Comparison of ENCODE assay signal across 1 cellular context in the genomic region with DNA sequence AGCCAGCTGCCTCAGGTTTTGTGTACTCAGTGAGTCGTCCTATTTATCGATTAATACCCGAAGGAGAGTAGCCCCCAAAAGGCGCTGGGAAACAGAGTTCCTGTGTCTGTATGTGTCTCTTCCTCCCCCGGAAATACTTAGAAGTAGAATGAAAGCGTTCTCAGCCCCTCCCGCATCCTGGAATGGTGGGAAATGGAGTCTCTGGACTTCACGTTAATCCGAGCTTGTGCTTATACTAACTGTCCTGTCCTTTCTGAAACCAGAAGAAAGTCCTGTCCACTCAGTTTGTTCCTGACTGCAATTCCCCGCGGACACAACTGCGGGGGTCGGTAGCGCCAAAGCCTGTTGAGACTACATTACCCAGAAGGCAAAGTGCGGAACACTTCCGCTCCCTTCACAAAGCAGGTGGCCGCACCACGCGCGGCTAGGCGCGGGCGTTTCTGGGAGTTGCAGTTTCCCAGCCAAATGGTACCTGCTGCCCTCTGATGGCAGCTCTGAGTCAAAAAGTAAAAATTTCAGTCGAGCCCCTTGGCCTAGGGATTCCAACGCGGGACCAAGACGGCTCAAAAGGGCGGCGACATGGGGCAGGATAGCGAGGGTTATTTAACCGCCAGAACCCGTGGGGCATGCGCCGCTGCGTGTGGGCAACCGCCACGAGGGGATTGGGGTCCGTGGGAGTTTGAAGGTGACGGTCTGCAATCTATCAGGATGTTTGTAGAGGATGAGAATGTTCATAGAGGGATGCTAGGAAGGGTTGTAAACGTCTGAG.
TF ChIP-seq lines count a peak whose summit lies in the region.

No MANE protein-coding gene starts in this region.

TF ChIP-seq in HepG2, 621 proteins besides CTCF, POLR2A, EP300 and RAD21 (continued from another document and continues in another):
- TF ChIP-seq, protein P1, sequence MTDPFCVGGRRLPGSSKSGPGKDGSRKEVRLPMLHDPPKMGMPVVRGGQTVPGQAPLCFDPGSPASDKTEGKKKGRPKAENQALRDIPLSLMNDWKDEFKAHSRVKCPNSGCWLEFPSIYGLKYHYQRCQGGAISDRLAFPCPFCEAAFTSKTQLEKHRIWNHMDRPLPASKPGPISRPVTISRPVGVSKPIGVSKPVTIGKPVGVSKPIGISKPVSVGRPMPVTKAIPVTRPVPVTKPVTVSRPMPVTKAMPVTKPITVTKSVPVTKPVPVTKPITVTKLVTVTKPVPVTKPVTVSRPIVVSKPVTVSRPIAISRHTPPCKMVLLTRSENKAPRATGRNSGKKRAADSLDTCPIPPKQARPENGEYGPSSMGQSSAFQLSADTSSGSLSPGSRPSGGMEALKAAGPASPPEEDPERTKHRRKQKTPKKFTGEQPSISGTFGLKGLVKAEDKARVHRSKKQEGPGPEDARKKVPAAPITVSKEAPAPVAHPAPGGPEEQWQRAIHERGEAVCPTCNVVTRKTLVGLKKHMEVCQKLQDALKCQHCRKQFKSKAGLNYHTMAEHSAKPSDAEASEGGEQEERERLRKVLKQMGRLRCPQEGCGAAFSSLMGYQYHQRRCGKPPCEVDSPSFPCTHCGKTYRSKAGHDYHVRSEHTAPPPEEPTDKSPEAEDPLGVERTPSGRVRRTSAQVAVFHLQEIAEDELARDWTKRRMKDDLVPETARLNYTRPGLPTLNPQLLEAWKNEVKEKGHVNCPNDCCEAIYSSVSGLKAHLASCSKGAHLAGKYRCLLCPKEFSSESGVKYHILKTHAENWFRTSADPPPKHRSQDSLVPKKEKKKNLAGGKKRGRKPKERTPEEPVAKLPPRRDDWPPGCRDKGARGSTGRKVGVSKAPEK (CRISPR knock-in tag; IDR thresholded peaks at IDR 0.05; ENCODE audit: borderline replicate concordance) = no peak
- TF ChIP-seq RBAK (CRISPR knock-in tag; IDR thresholded peaks at IDR 0.05) (no peak), SIN3A (IDR thresholded peaks at IDR 0.05; ENCODE audit: borderline replicate concordance, low read depth, low read length) (no peak; the same call in 1 of the 2 replicates), ZNF724P (CRISPR knock-in tag; IDR thresholded peaks at IDR 0.05; ENCODE audit: borderline replicate concordance) (no peak), CCAR2 (optimal IDR thresholded peaks at IDR 0.05; ENCODE audit: low read depth, low read length) (peak; percentile 60), KDM2A (CRISPR knock-in tag; IDR thresholded peaks at IDR 0.05; ENCODE audit: borderline replicate concordance, low read depth) (peak; percentile 83; the same call in 1 of the 2 replicates), IRF9 (CRISPR knock-in tag; IDR thresholded peaks at IDR 0.05; ENCODE audit: borderline replicate concordance) (no peak), YEATS2 (CRISPR knock-in tag; IDR thresholded peaks at IDR 0.05; ENCODE audit: borderline replicate concordance) (peak; percentile 71; the same call in 1 of the 2 replicates), STAG1 (CRISPR knock-in tag; IDR thresholded peaks at IDR 0.05) (peak; percentile 47), GTF2F1 (IDR thresholded peaks at IDR 0.05; ENCODE audit: low read length) (no peak), ZNF564 (CRISPR knock-in tag; IDR thresholded peaks at IDR 0.05) (peak; percentile 48; the same call in 1 of the 2 replicates), FOXK2 (IDR thresholded peaks at IDR 0.05) (no peak), ZNF878 (CRISPR knock-in tag; IDR thresholded peaks at IDR 0.05) (no peak), YY1 (IDR thresholded peaks at IDR 0.05; ENCODE audit: insufficient read depth, insufficient replicate concordance, low read depth, low read length) (peak; percentile 71), ZNF572 (CRISPR knock-in tag; IDR thresholded peaks at IDR 0.05) (no peak), MAFG (CRISPR knock-in tag; IDR thresholded peaks at IDR 0.05) (no peak), HHEX (CRISPR knock-in tag; IDR thresholded peaks at IDR 0.05) (no peak), ZNF644 (CRISPR knock-in tag; IDR thresholded peaks at IDR 0.05; ENCODE audit: low read depth) (no peak), ZNF101 (CRISPR knock-in tag; IDR thresholded peaks at IDR 0.05; ENCODE audit: borderline replicate concordance, low read depth) (no peak), ZNF543 (CRISPR knock-in tag; IDR thresholded peaks at IDR 0.05) (no peak), BRF2 (CRISPR knock-in tag; IDR thresholded peaks at IDR 0.05) (no peak), MLLT10 (CRISPR knock-in tag; IDR thresholded peaks at IDR 0.05) (no peak), ZMYM4 (CRISPR knock-in tag; IDR thresholded peaks at IDR 0.05) (no peak), ZHX2 (IDR thresholded peaks at IDR 0.05; ENCODE audit: low read depth) (peak; percentile 76), ZHX2 (CRISPR knock-in tag; IDR thresholded peaks at IDR 0.05; ENCODE audit: borderline replicate concordance) (no peak; the same call in 1 of the 2 replicates), BRD4 (CRISPR knock-in tag; IDR thresholded peaks at IDR 0.05) (no peak), BCL6 (CRISPR knock-in tag; IDR thresholded peaks at IDR 0.05) (peak; percentile 95), FOXK1 (CRISPR knock-in tag; IDR thresholded peaks at IDR 0.05; ENCODE audit: borderline replicate concordance, low read depth) (0 out of 2 replicates have a peak, but pooled peaks have one; percentile 63), ZNF503 (CRISPR knock-in tag; IDR thresholded peaks at IDR 0.05) (peak; percentile 71; the same call in 1 of the 2 replicates), ZNF350 (CRISPR knock-in tag; IDR thresholded peaks at IDR 0.05; ENCODE audit: borderline replicate concordance, low read depth) (peak; percentile 79; the same call in 1 of the 2 replicates), ZNF839 (CRISPR knock-in tag; IDR thresholded peaks at IDR 0.05; ENCODE audit: borderline replicate concordance) (no peak), SP1 (IDR thresholded peaks at IDR 0.05) (no peak), SP1 (CRISPR knock-in tag; IDR thresholded peaks at IDR 0.05) (peak; percentile 50; the same call in 1 of the 2 replicates), PCBP2 (optimal IDR thresholded peaks at IDR 0.05; ENCODE audit: low read depth, low read length, poor library complexity, severe bottlenecking) (peak; percentile 70), MYC (CRISPR knock-in tag; IDR thresholded peaks at IDR 0.05; ENCODE audit: borderline replicate concordance) (peak; percentile 87), SSRP1 (CRISPR knock-in tag; IDR thresholded peaks at IDR 0.05) (no peak), FOXM1 (CRISPR knock-in tag; IDR thresholded peaks at IDR 0.05) (no peak), ZNF549 (CRISPR knock-in tag; IDR thresholded peaks at IDR 0.05) (no peak), ZMYM3 (CRISPR knock-in tag; IDR thresholded peaks at IDR 0.05) (no peak), NFE2L2 (IDR thresholded peaks at IDR 0.05; ENCODE audit: low read length) (no peak), KLF13 (CRISPR knock-in tag; IDR thresholded peaks at IDR 0.05) (no peak), ZC3H13 (CRISPR knock-in tag; IDR thresholded peaks at IDR 0.05) (no peak), GZF1 (CRISPR knock-in tag; IDR thresholded peaks at IDR 0.05) (no peak)
- TF ChIP-seq, protein P2, sequence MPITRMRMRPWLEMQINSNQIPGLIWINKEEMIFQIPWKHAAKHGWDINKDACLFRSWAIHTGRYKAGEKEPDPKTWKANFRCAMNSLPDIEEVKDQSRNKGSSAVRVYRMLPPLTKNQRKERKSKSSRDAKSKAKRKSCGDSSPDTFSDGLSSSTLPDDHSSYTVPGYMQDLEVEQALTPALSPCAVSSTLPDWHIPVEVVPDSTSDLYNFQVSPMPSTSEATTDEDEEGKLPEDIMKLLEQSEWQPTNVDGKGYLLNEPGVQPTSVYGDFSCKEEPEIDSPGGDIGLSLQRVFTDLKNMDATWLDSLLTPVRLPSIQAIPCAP (CRISPR knock-in tag; IDR thresholded peaks at IDR 0.05; ENCODE audit: low read depth) = no peak
- TF ChIP-seq, protein P3, sequence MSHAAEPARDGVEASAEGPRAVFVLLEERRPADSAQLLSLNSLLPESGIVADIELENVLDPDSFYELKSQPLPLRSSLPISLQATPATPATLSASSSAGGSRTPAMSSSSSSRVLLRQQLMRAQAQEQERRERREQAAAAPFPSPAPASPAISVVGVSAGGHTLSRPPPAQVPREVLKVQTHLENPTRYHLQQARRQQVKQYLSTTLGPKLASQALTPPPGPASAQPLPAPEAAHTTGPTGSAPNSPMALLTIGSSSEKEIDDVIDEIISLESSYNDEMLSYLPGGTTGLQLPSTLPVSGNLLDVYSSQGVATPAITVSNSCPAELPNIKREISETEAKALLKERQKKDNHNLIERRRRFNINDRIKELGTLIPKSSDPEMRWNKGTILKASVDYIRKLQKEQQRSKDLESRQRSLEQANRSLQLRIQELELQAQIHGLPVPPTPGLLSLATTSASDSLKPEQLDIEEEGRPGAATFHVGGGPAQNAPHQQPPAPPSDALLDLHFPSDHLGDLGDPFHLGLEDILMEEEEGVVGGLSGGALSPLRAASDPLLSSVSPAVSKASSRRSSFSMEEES (CRISPR knock-in tag; IDR thresholded peaks at IDR 0.05) = no peak
- TF ChIP-seq, protein P4, sequence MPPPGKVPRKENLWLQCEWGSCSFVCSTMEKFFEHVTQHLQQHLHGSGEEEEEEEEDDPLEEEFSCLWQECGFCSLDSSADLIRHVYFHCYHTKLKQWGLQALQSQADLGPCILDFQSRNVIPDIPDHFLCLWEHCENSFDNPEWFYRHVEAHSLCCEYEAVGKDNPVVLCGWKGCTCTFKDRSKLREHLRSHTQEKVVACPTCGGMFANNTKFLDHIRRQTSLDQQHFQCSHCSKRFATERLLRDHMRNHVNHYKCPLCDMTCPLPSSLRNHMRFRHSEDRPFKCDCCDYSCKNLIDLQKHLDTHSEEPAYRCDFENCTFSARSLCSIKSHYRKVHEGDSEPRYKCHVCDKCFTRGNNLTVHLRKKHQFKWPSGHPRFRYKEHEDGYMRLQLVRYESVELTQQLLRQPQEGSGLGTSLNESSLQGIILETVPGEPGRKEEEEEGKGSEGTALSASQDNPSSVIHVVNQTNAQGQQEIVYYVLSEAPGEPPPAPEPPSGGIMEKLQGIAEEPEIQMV (CRISPR knock-in tag; IDR thresholded peaks at IDR 0.05; ENCODE audit: low read depth) = 0 out of 2 replicates have a peak, but pooled peaks have one; percentile 44
